8 cellular contexts compared by ENCODE assay signal in the genomic region with DNA sequence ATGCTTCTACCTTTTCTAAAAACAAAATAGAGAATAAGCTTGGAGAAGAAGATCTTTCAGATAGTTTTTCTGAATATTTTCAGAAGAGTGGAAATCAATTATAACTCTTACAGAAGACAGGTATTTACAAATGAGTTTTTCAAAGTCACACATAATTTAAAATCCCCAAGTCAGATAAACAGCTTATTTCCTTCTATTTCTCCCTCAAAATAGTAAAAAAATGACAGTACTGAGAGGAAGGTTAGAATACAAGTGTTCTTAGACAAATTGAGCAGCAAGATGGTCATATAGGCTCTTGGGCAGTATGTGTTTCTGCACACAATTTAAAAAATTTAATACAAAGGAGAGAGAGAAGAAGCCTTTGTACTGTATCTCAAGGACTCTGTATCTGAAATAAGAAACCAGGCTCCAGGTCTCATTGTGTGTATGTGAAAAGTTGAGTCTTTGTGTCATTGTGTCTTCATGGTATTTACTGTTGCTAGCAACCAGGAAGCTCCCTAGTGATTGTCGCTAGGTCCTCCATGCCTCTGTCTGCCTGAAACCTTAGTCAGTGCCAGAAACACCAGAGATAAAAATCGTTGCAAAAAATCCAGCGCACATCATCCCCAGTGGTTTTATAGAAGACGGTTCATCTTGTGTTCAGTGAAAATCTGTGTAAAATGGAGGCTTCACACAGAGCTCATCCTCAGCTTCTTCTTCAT. TPM values are rescaled to one million over a fixed set of nuclear protein-coding genes. Genes with fewer than 3 reads are reported as not detected.
DNase-seq lines count a peak whose midpoint lies in the region; ATAC-seq and TF ChIP-seq lines count a peak whose summit lies in the region.

No MANE protein-coding gene starts in this region.

- H3K27ac Mint-ChIP-seq in activated CD8-positive, alpha-beta T cell treated with anti-CD3 and anti-CD28 coated beads, Interleukin-2, amount 10 ng/mL, durations not matched to agents 7 days and 5 days: no peak overlapping the region

- 24 to 36% (median 33%) methylated on average over 4 of the region's 4 CpGs for WGBS in ovary, 3 donors

- TF ChIP-seq CTCF in ovary (IDR thresholded peaks at IDR 0.05): no peak

- no peaks in the 10 kb centered on the region for H3K9me3 Mint-ChIP-seq in activated CD8-positive, alpha-beta T cell treated with anti-CD3 and anti-CD28 coated beads, Interleukin-2, amount 10 ng/mL, durations not matched to agents 7 days and 5 days (ENCODE audit: insufficient read depth)

- H3K4me1 ChIP-seq in skeletal muscle satellite cell (ENCODE audit: control insufficient read depth, insufficient read depth, low read length) (peaks cover 27% of the 10 kb centered on the region), ovary (ENCODE audit: insufficient read depth) (peaks cover 3% of the 10 kb centered on the region)

- H3K27ac ChIP-seq in ovary: peak overlapping the region in 1 of 2 donors; percentile 71

- ATAC-seq in activated CD8-positive, alpha-beta T cell treated with anti-CD3 and anti-CD28 coated beads, Interleukin-2, amount 10 ng/mL, durations not matched to agents 7 days and 5 days: peak; percentile 29
- ATAC-seq in left ventricle myocardium superior: peak; percentile 73
- no peak for ATAC-seq in GM18868 (IDR thresholded peaks at IDR 0.05; ENCODE audit: unreplicated experiment)

- peaks cover 13% of the 10 kb centered on the region for H3K27me3 Mint-ChIP-seq in activated CD8-positive, alpha-beta T cell treated with anti-CD3 and anti-CD28 coated beads, Interleukin-2, amount 10 ng/mL, durations not matched to agents 7 days and 5 days (ENCODE audit: low read depth)

- CTCF ChIA-PET in activated CD8-positive, alpha-beta T cell treated with anti-CD3 and anti-CD28 coated beads, Interleukin-2, amount 10 ng/mL, durations not matched to agents 7 days and 5 days (lab: Charles Lee): interaction anchor here (0.9 to 2.5 kb wide), 5 partner anchors 13 to 214 kb away, joined by 3 to 11 read pairs (median 3); partner anchors contain the start of gene TUBA1A

- DNase-seq in DMS153 treated with DMSO at 0.1 percent for 48 hours (lab: John Stamatoyannopoulos, UW; ENCODE audit: unreplicated experiment): peak; percentile 92
- peak; percentile 66 for DNase-seq in NCI-H128 (lab: John Stamatoyannopoulos, UW; ENCODE audit: unreplicated experiment)
- DNase-seq in activated CD8-positive, alpha-beta T cell treated with anti-CD3 and anti-CD28 coated beads, Interleukin-2, amount 10 ng/mL, durations not matched to agents 7 days and 5 days: no peak
- DNase-seq in left ventricle myocardium superior: no peak
- no peak for DNase-seq in LoVo (ENCODE audit: low spot score)
- no peak for DNase-seq in ovary

- POLR2A ChIA-PET in activated CD8-positive, alpha-beta T cell treated with anti-CD3 and anti-CD28 coated beads, Interleukin-2, amount 10 ng/mL, durations not matched to agents 7 days and 5 days (lab: Charles Lee): interaction anchor here (0.6 to 6.1 kb wide), 4 partner anchors 13 to 221 kb away, joined by 3 to 32 read pairs (median 14); partner anchors contain the start of genes TUBA1A, TUBA1B and TUBA1C

- H3K36me3 Mint-ChIP-seq in activated CD8-positive, alpha-beta T cell treated with anti-CD3 and anti-CD28 coated beads, Interleukin-2, amount 10 ng/mL, durations not matched to agents 7 days and 5 days (ENCODE audit: low read depth): no peaks in the 10 kb centered on the region

- H3K4me3 ChIP-seq in skeletal muscle satellite cell (ENCODE audit: low read length): no peak overlapping the region
- no peak overlapping the region for H3K4me3 ChIP-seq in ovary

- no peak overlapping the region for H3K4me3 Mint-ChIP-seq in activated CD8-positive, alpha-beta T cell treated with anti-CD3 and anti-CD28 coated beads, Interleukin-2, amount 10 ng/mL, durations not matched to agents 7 days and 5 days

- intact Hi-C loops in left ventricle myocardium superior (cut with micrococcal nuclease): no loop called here
- intact Hi-C loops in ovary (cut with DNase I): no loop called here

- peak overlapping the region; percentile 59 for H3K9ac ChIP-seq in skeletal muscle satellite cell (ENCODE audit: low read depth, low read length)

- peak overlapping the region; percentile 66 for H3K4me2 ChIP-seq in skeletal muscle satellite cell (ENCODE audit: low read length)

- no peak for TF ChIP-seq EP300 in ovary (IDR thresholded peaks at IDR 0.05)

- H3K9me3 ChIP-seq in skeletal muscle satellite cell (replicated peaks; ENCODE audit: low read length) (no peaks in the 10 kb centered on the region), ovary (no peaks in the 10 kb centered on the region)

- TF ChIP-seq POLR2A in ovary (IDR thresholded peaks at IDR 0.05): no peak

- peaks cover 14% of the 10 kb centered on the region for H3K4me1 Mint-ChIP-seq in activated CD8-positive, alpha-beta T cell treated with anti-CD3 and anti-CD28 coated beads, Interleukin-2, amount 10 ng/mL, durations not matched to agents 7 days and 5 days (ENCODE audit: low read depth)

- H3K36me3 ChIP-seq in skeletal muscle satellite cell (ENCODE audit: insufficient read depth, low read length): no peaks in the 10 kb centered on the region
- no peaks in the 10 kb centered on the region for H3K36me3 ChIP-seq in ovary

- H3K27me3 ChIP-seq in skeletal muscle satellite cell (ENCODE audit: control insufficient read depth, insufficient read depth, low read length): no peaks in the 10 kb centered on the region
- H3K27me3 ChIP-seq in ovary: no peaks in the 10 kb centered on the region

RNA-seq across cellular contexts. Expression of gene TUBA1A, which starts 12.9 kb away (rescaled TPM):
- total RNA-seq in activated CD8-positive, alpha-beta T cell treated with anti-CD3 and anti-CD28 coated beads, Interleukin-2, amount 10 ng/mL, durations not matched to agents 7 days and 5 days: 100 to 1,000 TPM; 117 to 120 TPM
- total RNA-seq in left ventricle myocardium superior (69.9 TPM), ovary (100 to 1,000 TPM; 140 to 247 (median 184) TPM)
- total RNA-seq in skeletal muscle satellite cell (2012; rRNA removed): 480 and 921 TPM in 2 replicates
- 100 to 1,000 TPM; 214 to 535 TPM for polyA plus RNA-seq in ovary

Comparison
In these comparisons a context has a peak if more than half of its experiments do, and no peak if none do; other contexts are left out.
1. DNase-seq: peak in DMS153 treated with DMSO at 0.1 percent for 48 hours (single experiment) and NCI-H128 (single experiment); none in activated CD8-positive, alpha-beta T cell treated with anti-CD3 and anti-CD28 coated beads, Interleukin-2, amount 10 ng/mL, durations not matched to agents 7 days and 5 days (single experiment), left ventricle myocardium superior (single experiment), LoVo (single experiment) and ovary (0 of 5).